1 cellular context compared by ENCODE assay signal in the genomic region with DNA sequence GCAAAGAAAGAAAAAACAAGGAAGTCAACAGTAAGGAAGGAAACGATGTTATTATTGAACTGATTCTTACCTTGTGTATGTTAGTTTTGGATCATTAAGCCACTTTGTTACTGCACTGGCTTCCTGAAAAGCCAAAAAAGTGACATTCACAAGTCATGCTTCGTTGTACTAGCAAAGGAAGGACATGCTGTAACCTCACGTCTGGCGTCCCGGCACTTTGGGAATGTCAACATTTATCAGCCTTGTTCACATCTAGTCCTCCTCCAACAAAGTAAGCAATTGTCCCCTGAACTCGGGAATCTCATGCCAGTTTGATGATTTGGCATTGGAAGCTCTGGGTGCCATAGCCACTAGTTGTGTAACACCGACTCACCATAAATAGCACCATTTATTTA.
A peak's percentile ranks its signal among the peaks of the same experiment; 100 is the strongest.
TF ChIP-seq lines count a peak whose summit lies in the region.

No MANE protein-coding gene starts in this region.

TF ChIP-seq in K562, 482 proteins besides CTCF, POLR2A, EP300 and RAD21:
- TF ChIP-seq SMARCA4 (IDR thresholded peaks at IDR 0.05) (0 out of 2 replicates have a peak, but pooled peaks have one; percentile 10), ETV6 (IDR thresholded peaks at IDR 0.05; ENCODE audit: borderline replicate concordance in 1 of 2, low read depth in 2 of 2, low read length in 1 of 2) (no peak), ETV6 (CRISPR knock-in tag; IDR thresholded peaks at IDR 0.05; ENCODE audit: borderline replicate concordance) (0 out of 2 replicates have a peak, but pooled peaks have one; percentile 45), ZNF143 (CRISPR knock-in tag; IDR thresholded peaks at IDR 0.05) (no peak), CBX3 (IDR thresholded peaks at IDR 0.05; ENCODE audit: borderline replicate concordance in 1 of 2, low read length in 2 of 2) (no peak), FOXK2 (conservative IDR thresholded peaks at IDR 0.05 in 1 of 2, IDR thresholded peaks at IDR 0.05 in 1 of 2; ENCODE audit: low read depth in 2 of 2) (0 out of 4 replicates have a peak, but pooled peaks of 1 of the 2 experiments have one; percentile 13), BACH1 (tag; IDR thresholded peaks at IDR 0.05) (0 out of 2 replicates have a peak, but pooled peaks have one; percentile 50), GTF2E2 (tag; IDR thresholded peaks at IDR 0.05) (no peak), LCOR (CRISPR knock-in tag; IDR thresholded peaks at IDR 0.05) (0 out of 2 replicates have a peak, but pooled peaks have one; percentile 6), ZNF395 (CRISPR knock-in tag; IDR thresholded peaks at IDR 0.05) (peak; percentile 17; the same call in 1 of the 2 replicates), SPI1 (IDR thresholded peaks at IDR 0.05; ENCODE audit: borderline replicate concordance, low read depth, low read length) (peak; percentile 37; the same call in 1 of the 2 replicates), NR2C2 (CRISPR knock-in tag; IDR thresholded peaks at IDR 0.05) (no peak), NR2C2 (tag; IDR thresholded peaks at IDR 0.05) (0 out of 2 replicates have a peak, but pooled peaks have one; percentile 27), ZBTB11 (CRISPR knock-in tag; IDR thresholded peaks at IDR 0.05) (0 out of 6 replicates have a peak, but pooled peaks of 1 of the 3 experiments have one; percentile 24), CEBPB (tag; IDR thresholded peaks at IDR 0.05) (0 out of 2 replicates have a peak, but pooled peaks have one; percentile 6)
- TF ChIP-seq, protein P1, sequence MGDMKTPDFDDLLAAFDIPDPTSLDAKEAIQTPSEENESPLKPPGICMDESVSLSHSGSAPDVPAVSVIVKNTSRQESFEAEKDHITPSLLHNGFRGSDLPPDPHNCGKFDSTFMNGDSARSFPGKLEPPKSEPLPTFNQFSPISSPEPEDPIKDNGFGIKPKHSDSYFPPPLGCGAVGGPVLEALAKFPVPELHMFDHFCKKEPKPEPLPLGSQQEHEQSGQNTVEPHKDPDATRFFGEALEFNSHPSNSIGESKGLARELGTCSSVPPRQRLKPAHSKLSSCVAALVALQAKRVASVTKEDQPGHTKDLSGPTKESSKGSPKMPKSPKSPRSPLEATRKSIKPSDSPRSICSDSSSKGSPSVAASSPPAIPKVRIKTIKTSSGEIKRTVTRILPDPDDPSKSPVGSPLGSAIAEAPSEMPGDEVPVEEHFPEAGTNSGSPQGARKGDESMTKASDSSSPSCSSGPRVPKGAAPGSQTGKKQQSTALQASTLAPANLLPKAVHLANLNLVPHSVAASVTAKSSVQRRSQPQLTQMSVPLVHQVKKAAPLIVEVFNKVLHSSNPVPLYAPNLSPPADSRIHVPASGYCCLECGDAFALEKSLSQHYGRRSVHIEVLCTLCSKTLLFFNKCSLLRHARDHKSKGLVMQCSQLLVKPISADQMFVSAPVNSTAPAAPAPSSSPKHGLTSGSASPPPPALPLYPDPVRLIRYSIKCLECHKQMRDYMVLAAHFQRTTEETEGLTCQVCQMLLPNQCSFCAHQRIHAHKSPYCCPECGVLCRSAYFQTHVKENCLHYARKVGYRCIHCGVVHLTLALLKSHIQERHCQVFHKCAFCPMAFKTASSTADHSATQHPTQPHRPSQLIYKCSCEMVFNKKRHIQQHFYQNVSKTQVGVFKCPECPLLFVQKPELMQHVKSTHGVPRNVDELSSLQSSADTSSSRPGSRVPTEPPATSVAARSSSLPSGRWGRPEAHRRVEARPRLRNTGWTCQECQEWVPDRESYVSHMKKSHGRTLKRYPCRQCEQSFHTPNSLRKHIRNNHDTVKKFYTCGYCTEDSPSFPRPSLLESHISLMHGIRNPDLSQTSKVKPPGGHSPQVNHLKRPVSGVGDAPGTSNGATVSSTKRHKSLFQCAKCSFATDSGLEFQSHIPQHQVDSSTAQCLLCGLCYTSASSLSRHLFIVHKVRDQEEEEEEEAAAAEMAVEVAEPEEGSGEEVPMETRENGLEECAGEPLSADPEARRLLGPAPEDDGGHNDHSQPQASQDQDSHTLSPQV (IDR thresholded peaks at IDR 0.05), result 0 out of 2 replicates have a peak, but pooled peaks have one; percentile 39
